Comparison of ENCODE assay signal across 10 cellular contexts in genomic region chr21:37153935-37154350, GRCh38.
A peak's percentile ranks its signal among the peaks of the same experiment; 100 is the strongest.
DNase-seq lines count a peak whose midpoint lies in the region; ATAC-seq, FAIRE-seq and TF ChIP-seq lines count a peak whose summit lies in the region.
"Had no signal": no experiment of that assay in that cellular context is flagged by ENCODE, and none has a peak within 500 bp of the region (broad histone marks: within the 10 kb centered on the region; RNA-seq: fewer than 3 reads in every experiment).

No MANE protein-coding gene starts in this region.

- intact Hi-C loops in ascending aorta (cut with DNase I): no loop called here
- intact Hi-C loops in left lung (cut with DNase I): no loop called here
- intact Hi-C loops in gastrocnemius medialis (cut with DNase I; ENCODE audit: low total_unique reads): no loop called here

- H3K27ac ChIP-seq in GM23248: peak overlapping the region; percentile 40; the same call in 1 of the 2 replicates
- peak overlapping the region; percentile 37 to 43 for H3K27ac ChIP-seq in ascending aorta
- H3K27ac ChIP-seq in left lung: peak overlapping the region; percentile 41 to 54
- H3K27ac ChIP-seq in gastrocnemius medialis: peak overlapping the region; percentile 38 to 72 (median 56)

- H3F3A ChIP-seq in GM23248 (ENCODE audit: insufficient read depth): peaks cover 26% of the 10 kb centered on the region

- in situ Hi-C loops in GM23248 (cut with MboI) (no loop called here), gastrocnemius medialis (cut with MboI; ENCODE audit: low sequenced_read_pairs in 4 of 4) (no loop called here)

- H3K4me1 ChIP-seq in GM23248 (ENCODE audit: insufficient read depth): peaks cover 27% of the 10 kb centered on the region
- peaks cover 0 to 6% of the 10 kb centered on the region in 2 donors for H3K4me1 ChIP-seq in ascending aorta
- H3K4me1 ChIP-seq in left lung: peaks cover 0 to 7% of the 10 kb centered on the region in 2 donors
- H3K4me1 ChIP-seq in gastrocnemius medialis: peaks cover 18 to 21% of the 10 kb centered on the region in 2 donors

- TF ChIP-seq POLR2A in gastrocnemius medialis (IDR thresholded peaks at IDR 0.05): no peak

- FAIRE-seq in GM19239 (lab: Jason Lieb, UNC): no peak

- peaks cover 56% of the 10 kb centered on the region for H3K36me3 ChIP-seq in GM23248 (ENCODE audit: low read depth)
- H3K36me3 ChIP-seq in ascending aorta: peaks cover 9 to 25% of the 10 kb centered on the region in 2 donors
- peaks cover 0 to 62% of the 10 kb centered on the region in 2 donors for H3K36me3 ChIP-seq in left lung
- H3K36me3 ChIP-seq in gastrocnemius medialis: peaks cover 0 to 23% of the 10 kb centered on the region in 2 donors

- TF ChIP-seq CTCF in ascending aorta (IDR thresholded peaks at IDR 0.05): no peak
- no peak for TF ChIP-seq CTCF in left lung (IDR thresholded peaks at IDR 0.05)
- no peak for TF ChIP-seq CTCF in gastrocnemius medialis (IDR thresholded peaks at IDR 0.05 in 4 of 5, conservative IDR thresholded peaks at IDR 0.05 in 1 of 5)

- H3K9me3 ChIP-seq in GM23248 (ENCODE audit: low read depth) (no peaks in the 10 kb centered on the region), ascending aorta (no peaks in the 10 kb centered on the region), left lung (no peaks in the 10 kb centered on the region), gastrocnemius medialis (no peaks in the 10 kb centered on the region)

- no peaks in the 10 kb centered on the region for H3K9me2 ChIP-seq in GM23248 (ENCODE audit: insufficient read depth)

- 81 to 82% methylated on average over 9 of the region's 9 CpGs for WGBS in GM23248 (ENCODE audit: low coverage in 1 of 2, low lambda C conversion rate in 2 of 2, missing lambda C conversion rate in 2 of 2), 2 experiments

- H3K9ac ChIP-seq in GM23248: no peak overlapping the region

- H3K79me2 ChIP-seq in GM23248 (ENCODE audit: insufficient read depth): peaks cover 14% of the 10 kb centered on the region

- ATAC-seq in left lung (peak; percentile 73), gastrocnemius medialis (peak; percentile 64 to 86), GM18873 (IDR thresholded peaks at IDR 0.05; ENCODE audit: low FRiP score, unreplicated experiment) (no peak)
- ATAC-seq: T-helper 17 cell had no signal

- no peak overlapping the region for H2AFZ ChIP-seq in GM23248

- H3K4me3 ChIP-seq in GM23248 (no peak overlapping the region), ascending aorta (no peak overlapping the region), left lung (no peak overlapping the region), gastrocnemius medialis (no peak overlapping the region)

- H3K4me2 ChIP-seq in GM23248 (ENCODE audit: unreplicated experiment): no peak overlapping the region

- no peaks in the 10 kb centered on the region for H4K20me1 ChIP-seq in GM23248 (ENCODE audit: insufficient read depth)

- DNase-seq in GM23248: no peak
- no peak for DNase-seq in ascending aorta (ENCODE audit: low spot score in 2 of 2)
- no peak for DNase-seq in left lung
- peak; percentile 10 to 55 for DNase-seq in gastrocnemius medialis
- DNase-seq in NOMO-1 treated with DMSO at 0.1 percent for 48 hours (lab: John Stamatoyannopoulos, UW; ENCODE audit: unreplicated experiment): no peak
- no peak for DNase-seq in DMS79 treated with DMSO at 0.1 percent for 48 hours (lab: John Stamatoyannopoulos, UW)
- DNase-seq in GM19239 (ENCODE audit: insufficient read length, low spot score): no peak
- DNase-seq: activated CD8-positive, alpha-beta memory T cell treated with anti-CD3 and anti-CD28 coated beads, Interleukin-2, amount 50 U/mL, for 4 hours; T-helper 17 cell had no signal

- no peaks in the 10 kb centered on the region for H3K27me3 ChIP-seq in GM23248 (replicated peaks; ENCODE audit: insufficient read depth)
- no peaks in the 10 kb centered on the region for H3K27me3 ChIP-seq in ascending aorta
- no peaks in the 10 kb centered on the region for H3K27me3 ChIP-seq in left lung
- H3K27me3 ChIP-seq in gastrocnemius medialis: no peaks in the 10 kb centered on the region

Comparison
In these comparisons a context has a peak if more than half of its experiments do, and no peak if none do; other contexts are left out.
1. DNase-seq: peak in gastrocnemius medialis (2 of 2); none in GM23248 (single experiment), ascending aorta (0 of 2), left lung (0 of 2), NOMO-1 treated with DMSO at 0.1 percent for 48 hours (single experiment), DMS79 treated with DMSO at 0.1 percent for 48 hours (single experiment) and GM19239 (single experiment).
2. Peak in every context shown above with its lines, with median percentiles within 50 percentile points of each other: H3K27ac ChIP-seq.